7 cellular contexts compared by ENCODE assay signal in the genomic region with DNA sequence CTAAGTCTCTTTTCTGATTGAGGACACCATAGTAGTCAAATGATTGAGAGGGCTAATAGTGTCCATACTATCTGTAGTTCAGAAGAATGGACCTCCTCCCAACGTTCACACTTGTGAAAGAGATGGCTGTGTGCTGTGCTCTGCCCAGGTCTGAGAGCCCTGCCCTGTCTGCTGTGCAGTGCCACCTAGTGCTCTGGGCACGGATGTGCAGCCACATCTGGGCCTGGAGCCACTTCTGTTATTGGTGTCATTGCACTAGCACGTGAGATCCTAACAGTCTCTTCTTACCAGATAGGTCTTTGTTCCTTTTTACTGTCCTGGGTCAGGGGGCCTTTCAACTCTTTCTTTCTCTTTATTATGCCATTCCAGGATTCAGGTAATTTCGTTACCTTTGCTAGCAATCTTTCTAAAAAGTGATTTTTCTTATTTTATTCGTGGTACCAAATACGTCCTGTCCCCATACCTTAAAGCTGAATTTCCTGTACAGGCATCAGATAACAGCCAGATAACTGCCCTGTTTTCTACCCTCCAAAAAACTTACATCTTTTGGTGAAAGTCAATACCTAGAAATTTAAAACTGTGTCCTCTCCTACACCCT. TPM values are rescaled to one million over a fixed set of nuclear protein-coding genes. Genes with fewer than 3 reads are reported as not detected.
DNase-seq lines count a peak whose midpoint lies in the region; ATAC-seq and TF ChIP-seq lines count a peak whose summit lies in the region.

No MANE protein-coding gene starts in this region.

- H3K27ac ChIP-seq in breast epithelium, result peak overlapping the region; percentile 69 to 82

- TF ChIP-seq POLR2A in breast epithelium (IDR thresholded peaks at IDR 0.05), result no peak

- ATAC-seq in HG03103 (IDR thresholded peaks at IDR 0.05; ENCODE audit: low read depth, unreplicated experiment), result peak; percentile 68

- peak; percentile 84 for DNase-seq in GM13977 (ENCODE audit: low spot score)
- DNase-seq in NCI-H2227 (lab: John Stamatoyannopoulos, UW; ENCODE audit: unreplicated experiment), result peak; percentile 89
- peak; percentile 80 to 83 for DNase-seq in breast epithelium (ENCODE audit: low spot score in 2 of 2)
- peak; percentile 79 for DNase-seq in kidney tubule cell (ENCODE audit: low spot score)
- DNase-seq in stimulated activated CD4-positive, alpha-beta T cell treated with anti-CD3 and anti-CD28 coated beads, Interleukin-1b, Interleukin-23, amount 100 ng/mL, for 4 hours (ENCODE audit: low read depth in 2 of 2), result peak; percentile 60 to 70

- no peaks in the 10 kb centered on the region for H3K36me3 ChIP-seq in breast epithelium

- intact Hi-C loops in breast epithelium (cut with DNase I; ENCODE audit: low total_unique reads), result no loop called here

- H3K27me3 ChIP-seq in breast epithelium, result no peaks in the 10 kb centered on the region

- no peaks in the 10 kb centered on the region for H3K4me1 ChIP-seq in breast epithelium

- peak; percentile 98 for TF ChIP-seq CTCF in GM13977 (IDR thresholded peaks at IDR 0.05; ENCODE audit: extremely low read depth, insufficient read depth, missing control alignments)
- peak; percentile 93 for TF ChIP-seq CTCF in WI38 (IDR thresholded peaks at IDR 0.05; ENCODE audit: low read depth, low read length)
- TF ChIP-seq CTCF in breast epithelium (IDR thresholded peaks at IDR 0.05), result peak; percentile 75 to 93 (median 86)

- H3K4me3 ChIP-seq in WI38 (ENCODE audit: low read depth, low read length) (no peak overlapping the region), breast epithelium (no peak overlapping the region)

- in situ Hi-C loops in GM13977 (cut with MboI; ENCODE audit: low pct_unique_long_range_greater_than_20kb, low sequenced_read_pairs, unreplicated experiment), result loop anchor here (10.0 kb wide), 1 partner anchor 75 kb away; a partner anchor contains a TSS

- no peaks in the 10 kb centered on the region for H3K9me3 ChIP-seq in breast epithelium

RNA-seq across cellular contexts. Expression of a gene that starts 21.7 kb away (rescaled TPM):
- 10 to 100 TPM; 46.5 to 53.4 (median 51.7) TPM for total RNA-seq in breast epithelium

RNA-seq across cellular contexts. Expression of a gene that starts 25.7 kb away (rescaled TPM):
- total RNA-seq in breast epithelium, result 10 to 100 TPM; 23.0 to 36.2 (median 31.5) TPM
